ENCODE assay signal across 8 cellular contexts in the genomic region with DNA sequence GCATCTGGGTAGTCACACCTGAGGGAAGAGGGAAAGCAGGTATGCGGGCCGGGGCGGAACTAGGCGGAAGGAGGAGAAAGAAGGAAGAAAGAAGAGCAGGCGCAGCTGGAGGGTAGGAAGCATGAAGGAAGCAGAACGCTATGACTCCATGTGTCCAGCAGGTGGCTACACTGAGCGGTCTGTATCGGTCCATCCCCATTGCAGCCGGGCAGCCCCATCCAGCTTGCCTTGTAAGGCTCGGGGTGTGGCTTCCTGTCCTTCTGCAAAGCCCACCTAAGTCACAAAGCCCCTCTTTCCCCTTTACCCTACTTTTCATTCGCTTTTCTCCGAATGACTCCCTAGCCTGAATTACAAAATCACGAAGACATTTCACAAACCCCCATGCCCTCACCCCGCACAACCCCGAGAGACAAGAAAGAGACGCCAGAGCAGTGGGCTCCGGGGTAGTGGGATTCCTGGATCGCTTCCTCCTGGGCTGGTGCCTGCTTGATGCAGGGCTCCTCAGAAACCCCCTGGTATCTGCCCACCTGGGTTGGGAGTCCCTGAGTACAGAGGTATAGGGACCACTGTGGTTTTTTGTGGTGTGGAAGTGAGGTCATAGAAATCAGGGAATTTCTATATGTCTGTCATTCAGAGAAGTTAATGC. TPM values are rescaled to one million over a fixed set of nuclear protein-coding genes. Genes with fewer than 3 reads are reported as not detected.
DNase-seq lines count a peak whose midpoint lies in the region; ATAC-seq and TF ChIP-seq lines count a peak whose summit lies in the region.

No MANE protein-coding gene starts in this region.

- in situ Hi-C loops in GM13976 (cut with MboI; ENCODE audit: low sequenced_read_pairs, unreplicated experiment), result no loop called here

- no peak overlapping the region for H4K91ac ChIP-seq in mesenchymal stem cell (ENCODE audit: low read length)

- no peak overlapping the region for H2BK5ac ChIP-seq in mesenchymal stem cell (ENCODE audit: low read depth, low read length, poor library complexity, severe bottlenecking)

- no peaks in the 10 kb centered on the region for H3K9me3 Mint-ChIP-seq in activated CD4-positive, alpha-beta memory T cell treated with anti-CD3 and anti-CD28 coated beads for 36 hours

- peak overlapping the region in 1 of 2 experiments; percentile 37 for H3K18ac ChIP-seq in mesenchymal stem cell (ENCODE audit: low read depth in 1 of 2, low read length in 2 of 2)

- no peak overlapping the region for H3K4ac ChIP-seq in mesenchymal stem cell (ENCODE audit: low read depth in 1 of 2, low read length in 2 of 2)

- H3K4me1 Mint-ChIP-seq in activated CD4-positive, alpha-beta memory T cell treated with anti-CD3 and anti-CD28 coated beads for 36 hours (ENCODE audit: low read depth), result peaks cover 10% of the 10 kb centered on the region

- DNase-seq in A172 (ENCODE audit: low spot score) (peak; percentile 55), GM13976 (ENCODE audit: low spot score) (peak; percentile 90), NCI-H460 (ENCODE audit: extremely low read depth, low read depth) (peak; percentile 44), mesenchymal stem cell (peak; percentile 70)
- peak; percentile 73 for DNase-seq in activated CD4-positive, alpha-beta memory T cell treated with anti-CD3 and anti-CD28 coated beads for 36 hours
- peak; percentile 29 for DNase-seq in effector CD8-positive, alpha-beta T cell (lab: John Stamatoyannopoulos, UW)
- peak; percentile 10 to 15 for DNase-seq in stimulated activated CD8-positive, alpha-beta memory T cell treated with anti-CD3 and anti-CD28 coated beads, Interleukin-4, amount 100 ng/mL, for 1 hour (ENCODE audit: low read depth in 2 of 2, low spot score in 1 of 2)

- no peaks in the 10 kb centered on the region for H3K9me3 ChIP-seq in mesenchymal stem cell (ENCODE audit: control insufficient read depth, low read length)

- no peak overlapping the region for H3K14ac ChIP-seq in mesenchymal stem cell (ENCODE audit: low read length in 2 of 2)

- H3K36me3 ChIP-seq in mesenchymal stem cell (ENCODE audit: control insufficient read depth in 1 of 2, insufficient read depth in 2 of 2, low read depth in 1 of 2, low read length in 2 of 2), result no peaks in the 10 kb centered on the region

- POLR2A ChIA-PET in activated CD4-positive, alpha-beta memory T cell treated with anti-CD3 and anti-CD28 coated beads for 36 hours (lab: Charles Lee), result interaction anchor here (1.0 to 1.2 kb wide), 2 partner anchors 103 to 374 kb away, joined by 3 to 4 read pairs; no protein-coding TSS in a partner anchor

- peak; percentile 80 for TF ChIP-seq CTCF in GM13976 (IDR thresholded peaks at IDR 0.05; ENCODE audit: borderline replicate concordance, control extremely low read depth, extremely low read depth, insufficient read depth, missing control alignments)

- no peaks in the 10 kb centered on the region for H3K36me3 Mint-ChIP-seq in activated CD4-positive, alpha-beta memory T cell treated with anti-CD3 and anti-CD28 coated beads for 36 hours

- H2BK12ac ChIP-seq in mesenchymal stem cell (ENCODE audit: low read length in 2 of 2), result no peak overlapping the region

- 38% methylated on average over 18 of the region's 18 CpGs for WGBS in mesenchymal stem cell

- H3K4me1 ChIP-seq in mesenchymal stem cell (ENCODE audit: control insufficient read depth, insufficient read depth, low read depth, low read length), result peaks cover 7% of the 10 kb centered on the region

- H3K27me3 Mint-ChIP-seq in activated CD4-positive, alpha-beta memory T cell treated with anti-CD3 and anti-CD28 coated beads for 36 hours, result no peaks in the 10 kb centered on the region

- no peak overlapping the region for H3K23ac ChIP-seq in mesenchymal stem cell (ENCODE audit: low read length in 2 of 2)

- peak; percentile 58 for ATAC-seq in HG03060 (IDR thresholded peaks at IDR 0.05; ENCODE audit: low read depth, unreplicated experiment)

- CTCF ChIA-PET in activated CD4-positive, alpha-beta memory T cell treated with anti-CD3 and anti-CD28 coated beads for 36 hours (lab: Charles Lee), result interaction anchor here (0.6 to 5.5 kb wide), 25 partner anchors 10 to 494 kb away, joined by 3 to 45 read pairs (median 4); no protein-coding TSS in a partner anchor

- H2AFZ ChIP-seq in mesenchymal stem cell (ENCODE audit: low read depth, low read length), result peak overlapping the region; percentile 21

- peaks cover 30 to 41% of the 10 kb centered on the region in 2 experiments for H3K27me3 ChIP-seq in mesenchymal stem cell (ENCODE audit: control insufficient read depth in 1 of 2, insufficient read depth in 1 of 2, low read length in 2 of 2)

- H3K4me3 Mint-ChIP-seq in activated CD4-positive, alpha-beta memory T cell treated with anti-CD3 and anti-CD28 coated beads for 36 hours, result no peak overlapping the region

- H2AK5ac ChIP-seq in mesenchymal stem cell (ENCODE audit: low read length, severe bottlenecking), result no peak overlapping the region

- peak overlapping the region; percentile 27 for H4K8ac ChIP-seq in mesenchymal stem cell (ENCODE audit: low read length)

- intact Hi-C loops in activated CD4-positive, alpha-beta memory T cell treated with anti-CD3 and anti-CD28 coated beads for 36 hours (cut with micrococcal nuclease), result loop anchor here (1.0 to 5.0 kb wide), 2 partner anchors 104 to 373 kb away; a partner anchor contains a TSS

- H2BK120ac ChIP-seq in mesenchymal stem cell (ENCODE audit: low read depth, low read length), result no peak overlapping the region

- H3K79me1 ChIP-seq in mesenchymal stem cell (replicated peaks; ENCODE audit: low read length, poor library complexity, severe bottlenecking), result no peaks in the 10 kb centered on the region

- H3K27ac ChIP-seq in mesenchymal stem cell (ENCODE audit: low read length, poor library complexity, severe bottlenecking), result no peak overlapping the region

- no peak overlapping the region for H3K4me2 ChIP-seq in mesenchymal stem cell (ENCODE audit: low read length, poor library complexity, severe bottlenecking)

- H2BK15ac ChIP-seq in mesenchymal stem cell (ENCODE audit: low read depth, poor library complexity, severe bottlenecking), result no peak overlapping the region

- no peak overlapping the region for H3K9ac ChIP-seq in mesenchymal stem cell (ENCODE audit: low read length)

- no peak overlapping the region for H3K4me3 ChIP-seq in mesenchymal stem cell (ENCODE audit: insufficient read depth in 1 of 2, low read depth in 1 of 2, low read length in 2 of 2)

- no peak overlapping the region for H3K27ac Mint-ChIP-seq in activated CD4-positive, alpha-beta memory T cell treated with anti-CD3 and anti-CD28 coated beads for 36 hours

RNA-seq across cellular contexts. Expression of a gene that starts 39.9 kb away (rescaled TPM):
- 13.8 and 17.1 TPM in 2 replicates for total RNA-seq in A172 (2014; rRNA removed; shearing (Covaris generic))
- 14.4 and 15.9 TPM in 2 replicates for total RNA-seq in NCI-H460 (2014; rRNA removed; shearing (Covaris generic))
- 11.7 and 13.7 TPM in 2 replicates for polyA plus RNA-seq in NCI-H460 (2014; cell fraction: nucleus; rRNA removed)
- total RNA-seq in activated CD4-positive, alpha-beta memory T cell treated with anti-CD3 and anti-CD28 coated beads for 36 hours, result 10 to 100 TPM; 30.3 to 32.7 TPM
- polyA plus RNA-seq in mesenchymal stem cell (2013, experiment 1 of 2), result 8.3 TPM
- polyA plus RNA-seq in mesenchymal stem cell (2013, experiment 2 of 2), result 8.3 TPM

RNA-seq across cellular contexts. Expression of a gene that starts 55.0 kb away (rescaled TPM):
- 36.6 and 44.7 TPM in 2 replicates for total RNA-seq in A172 (2014; rRNA removed; shearing (Covaris generic))
- total RNA-seq in NCI-H460 (2014; rRNA removed; shearing (Covaris generic)), result 54.3 and 70.3 TPM in 2 replicates
- 26.9 and 61.3 TPM in 2 replicates for polyA plus RNA-seq in NCI-H460 (2014; cell fraction: nucleus; rRNA removed)
- 100 to 1,000 TPM; 101 to 102 TPM for total RNA-seq in activated CD4-positive, alpha-beta memory T cell treated with anti-CD3 and anti-CD28 coated beads for 36 hours
- polyA plus RNA-seq in mesenchymal stem cell (2013, experiment 1 of 2), result 26.2 TPM
- polyA plus RNA-seq in mesenchymal stem cell (2013, experiment 2 of 2), result 28.8 TPM

RNA-seq across cellular contexts. Expression of a gene that starts 58.8 kb away (rescaled TPM):
- not detected in 2 replicates for total RNA-seq in A172 (2014; rRNA removed; shearing (Covaris generic))
- total RNA-seq in NCI-H460 (2014; rRNA removed; shearing (Covaris generic)), result not detected in 2 replicates
- polyA plus RNA-seq in NCI-H460 (2014; cell fraction: nucleus; rRNA removed), result not detected in 2 replicates
- total RNA-seq in activated CD4-positive, alpha-beta memory T cell treated with anti-CD3 and anti-CD28 coated beads for 36 hours, result not detected
- not detected for polyA plus RNA-seq in mesenchymal stem cell (2013, experiment 1 of 2)
- polyA plus RNA-seq in mesenchymal stem cell (2013, experiment 2 of 2), result not detected

Comparison
In these comparisons a context has a peak if more than half of its experiments do, and no peak if none do; other contexts are left out.
1. DNase-seq: peak in every context shown above with its lines; median percentile 90 in GM13976; 73 in activated CD4-positive, alpha-beta memory T cell treated with anti-CD3 and anti-CD28 coated beads for 36 hours; 70 in mesenchymal stem cell; 55 in A172; 44 in NCI-H460; 29 in effector CD8-positive, alpha-beta T cell; 12 in stimulated activated CD8-positive, alpha-beta memory T cell treated with anti-CD3 and anti-CD28 coated beads, Interleukin-4, amount 100 ng/mL, for 1 hour.